In the genomic region with DNA sequence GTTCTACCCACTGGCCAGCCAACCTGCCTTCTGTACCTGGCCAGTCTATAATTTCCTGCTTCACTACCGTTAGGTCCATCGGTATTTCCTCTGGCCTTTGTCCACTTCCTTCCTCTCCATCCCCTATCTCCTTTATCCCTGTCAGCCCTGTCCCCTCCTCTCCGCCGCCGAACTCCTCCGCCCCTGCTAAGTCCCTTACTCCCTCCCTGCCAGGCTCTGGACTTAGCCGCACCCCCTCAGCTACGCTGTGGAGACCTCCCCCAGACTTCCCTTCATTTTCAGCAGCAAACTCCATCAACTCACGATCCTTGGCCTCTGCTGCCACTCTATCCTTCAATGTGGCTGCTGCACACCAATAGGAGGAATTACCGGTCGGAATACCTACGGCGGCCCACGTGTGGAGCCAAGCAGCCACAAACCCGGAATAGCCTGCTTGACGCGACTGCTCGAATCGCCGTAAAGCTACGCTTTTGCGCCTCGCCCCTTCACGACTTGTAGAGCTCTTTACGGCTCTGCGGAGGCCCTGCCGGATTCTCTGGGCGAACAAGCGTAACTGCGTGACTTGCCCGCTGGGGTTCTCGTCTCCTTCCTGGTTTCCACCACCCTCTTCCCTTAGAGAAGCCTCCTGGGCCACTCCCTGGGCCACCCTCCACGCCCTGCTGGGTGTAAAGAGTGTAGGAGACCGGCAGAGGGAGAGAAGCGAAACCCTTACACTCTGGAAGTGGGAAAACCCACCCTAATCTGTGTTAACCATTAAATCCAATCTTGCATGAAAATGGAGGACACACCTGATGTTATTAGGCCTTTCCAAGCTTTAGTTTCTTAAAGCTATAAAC, we compare ENCODE assay signal across 8 cellular contexts. TPM values are rescaled to one million over a fixed set of nuclear protein-coding genes. Genes with fewer than 3 reads are reported as not detected.
A peak's percentile ranks its signal among the peaks of the same experiment; 100 is the strongest.
DNase-seq lines count a peak whose midpoint lies in the region; TF ChIP-seq lines count a peak whose summit lies in the region.

A gene with protein sequence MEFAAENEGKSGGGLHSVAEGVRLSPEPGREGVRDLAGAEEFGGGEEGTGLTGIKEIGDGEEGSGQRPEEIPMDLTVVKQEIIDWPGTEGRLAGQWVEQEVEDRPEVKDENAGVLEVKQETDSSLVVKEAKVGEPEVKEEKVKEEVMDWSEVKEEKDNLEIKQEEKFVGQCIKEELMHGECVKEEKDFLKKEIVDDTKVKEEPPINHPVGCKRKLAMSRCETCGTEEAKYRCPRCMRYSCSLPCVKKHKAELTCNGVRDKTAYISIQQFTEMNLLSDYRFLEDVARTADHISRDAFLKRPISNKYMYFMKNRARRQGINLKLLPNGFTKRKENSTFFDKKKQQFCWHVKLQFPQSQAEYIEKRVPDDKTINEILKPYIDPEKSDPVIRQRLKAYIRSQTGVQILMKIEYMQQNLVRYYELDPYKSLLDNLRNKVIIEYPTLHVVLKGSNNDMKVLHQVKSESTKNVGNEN (minus strand): TSS at position 444 of the 836 bp plus-strand sequence. CDS start 149 bp downstream, at position 295.

- H3K27me3 ChIP-seq in SJSA1 (replicated peaks) = no peaks in the 10 kb centered on the region

- H3K4me1 ChIP-seq in SJSA1 (replicated peaks) = peaks cover 10% of the 10 kb centered on the region

- H3K36me3 ChIP-seq in SJSA1 = peaks cover 30% of the 10 kb centered on the region

- peak within 1 kb of the TSS; percentile 32 for H3K27ac ChIP-seq in SJSA1

- peak; percentile 93 for DNase-seq in HFF-Myc (ENCODE audit: extremely low read depth, low read depth)
- peak; percentile 96 for DNase-seq in MV-4-11 (lab: John Stamatoyannopoulos, UW)
- peak; percentile 94 to 97 for DNase-seq in SJSA1 (ENCODE audit: low read depth in 1 of 2, low spot score in 2 of 2)
- DNase-seq in activated naive CD4-positive, alpha-beta T cell treated with Interleukin-2 at 50 U/mL for 16 hours = peak; percentile 87
- peak; percentile 75 for DNase-seq in germinal center (ENCODE audit: low spot score)
- DNase-seq in non-pigmented ciliary epithelial cell (ENCODE audit: low read depth) = peak; percentile 90
- DNase-seq in superior temporal gyrus (ENCODE audit: extremely low spot score) = peak; percentile 92

- no peaks in the 10 kb centered on the region for H3K9me3 ChIP-seq in SJSA1 (replicated peaks)

- H3K4me3 ChIP-seq in GM08714 (ENCODE audit: low read length) (peak within 1 kb of the TSS; percentile 98), HFF-Myc (replicated peaks; ENCODE audit: low read depth, low read length) (peak within 1 kb of the TSS; percentile 91), SJSA1 (peak within 1 kb of the TSS; percentile 65)

- peak; percentile 48 for TF ChIP-seq CTCF in HFF-Myc (IDR thresholded peaks at IDR 0.05; ENCODE audit: low read depth, low read length, missing control alignments)

RNA-seq across cellular contexts. Expression of the gene that starts here (rescaled TPM):
- 13.8 and 15.2 TPM in 2 replicates for total RNA-seq in SJSA1 (2014; rRNA removed; shearing (Covaris generic))

Comparison
In these comparisons a context has a peak if more than half of its experiments do, and no peak if none do; other contexts are left out.
1. Peak in every context shown above with its lines: DNase-seq, H3K4me3 ChIP-seq and H3K27ac ChIP-seq.